In genomic region chr5:43063731-43064171, GRCh38 we compare ENCODE assay signal across 1 cellular context.
TF ChIP-seq lines count a peak whose summit lies in the region.

No MANE protein-coding gene starts in this region.

TF ChIP-seq in K562, 482 proteins besides CTCF, POLR2A, EP300 and RAD21 (continued from another document and continues in another):
- TF ChIP-seq ZNF224 (CRISPR knock-in tag; IDR thresholded peaks at IDR 0.05) = no peak
- TF ChIP-seq XRCC3 (IDR thresholded peaks at IDR 0.05) = no peak
- TF ChIP-seq PHF8 (IDR thresholded peaks at IDR 0.05; ENCODE audit: borderline replicate concordance, low read length) = peak; percentile 12; the same call in 1 of the 2 replicates
- TF ChIP-seq HDAC2 (IDR thresholded peaks at IDR 0.05) = no peak
- 0 out of 2 replicates have a peak, but pooled peaks have one; percentile 4 for TF ChIP-seq TEAD2 (tag; IDR thresholded peaks at IDR 0.05)
- TF ChIP-seq SMAD1 (IDR thresholded peaks at IDR 0.05; ENCODE audit: low read depth, low read length, partially characterized antibody) = no peak
- no peak for TF ChIP-seq ZNF124 (CRISPR knock-in tag; IDR thresholded peaks at IDR 0.05)
- TF ChIP-seq SRSF3 (IDR thresholded peaks at IDR 0.05; ENCODE audit: insufficient read depth, low read length) = no peak
- no peak for TF ChIP-seq MXI1 (IDR thresholded peaks at IDR 0.05; ENCODE audit: low read depth, low read length)
- TF ChIP-seq TEAD1 (CRISPR knock-in tag; IDR thresholded peaks at IDR 0.05) = 0 out of 4 replicates have a peak, but pooled peaks of 1 of the 2 experiments have one; percentile 39
- no peak for TF ChIP-seq STAT6 (CRISPR knock-in tag; IDR thresholded peaks at IDR 0.05)
- TF ChIP-seq ZBTB34 (CRISPR knock-in tag; IDR thresholded peaks at IDR 0.05) = no peak
- TF ChIP-seq L3MBTL2 (IDR thresholded peaks at IDR 0.05) = peak; percentile 36; the same call in 1 of the 2 replicates
- no peak for TF ChIP-seq E2F5 (CRISPR knock-in tag; IDR thresholded peaks at IDR 0.05)
- TF ChIP-seq SMAD2 (IDR thresholded peaks at IDR 0.05; ENCODE audit: low read depth, low read length) = no peak
- no peak for TF ChIP-seq ZBTB40 (IDR thresholded peaks at IDR 0.05)
- TF ChIP-seq ZBTB40 (CRISPR knock-in tag; IDR thresholded peaks at IDR 0.05) = no peak
- no peak for TF ChIP-seq LEF1 (IDR thresholded peaks at IDR 0.05)
- no peak for TF ChIP-seq STAG1 (CRISPR knock-in tag; IDR thresholded peaks at IDR 0.05; ENCODE audit: borderline replicate concordance)
- TF ChIP-seq ETV1 (tag; conservative IDR thresholded peaks at IDR 0.05; ENCODE audit: low read depth) = peak; percentile 25; the same call in 1 of the 2 replicates
- no peak for TF ChIP-seq BCOR (IDR thresholded peaks at IDR 0.05)
- no peak for TF ChIP-seq CBX2 (IDR thresholded peaks at IDR 0.05; ENCODE audit: insufficient read depth, low read length, poor library complexity, severe bottlenecking)
- TF ChIP-seq ZFX (CRISPR knock-in tag; IDR thresholded peaks at IDR 0.05) = peak; percentile 47
- no peak for TF ChIP-seq DDX20 (tag; IDR thresholded peaks at IDR 0.05; ENCODE audit: low read depth)
- TF ChIP-seq ETV6 (IDR thresholded peaks at IDR 0.05; ENCODE audit: borderline replicate concordance in 1 of 2, low read depth in 2 of 2, low read length in 1 of 2) = 0 out of 4 replicates have a peak, but pooled peaks of 1 of the 2 experiments have one; percentile 51
- TF ChIP-seq ETV6 (CRISPR knock-in tag; IDR thresholded peaks at IDR 0.05; ENCODE audit: borderline replicate concordance) = no peak
- TF ChIP-seq SUPT5H (IDR thresholded peaks at IDR 0.05) = no peak
- 0 out of 2 replicates have a peak, but pooled peaks have one; percentile 41 for TF ChIP-seq ATF4 (CRISPR knock-in tag; IDR thresholded peaks at IDR 0.05)
- peak; percentile 32; the same call in 1 of the 2 replicates for TF ChIP-seq ZBTB33 (CRISPR knock-in tag; IDR thresholded peaks at IDR 0.05)
- no peak for TF ChIP-seq ZBTB8A (IDR thresholded peaks at IDR 0.05; ENCODE audit: partially characterized antibody)
- no peak for TF ChIP-seq TCFL5 (CRISPR knock-in tag; conservative IDR thresholded peaks at IDR 0.05)
- TF ChIP-seq ATF6 (CRISPR knock-in tag; IDR thresholded peaks at IDR 0.05) = 0 out of 2 replicates have a peak, but pooled peaks have one; percentile 16
- 0 out of 2 replicates have a peak, but pooled peaks have one; percentile 7 for TF ChIP-seq ZNF41 (CRISPR knock-in tag; conservative IDR thresholded peaks at IDR 0.05)
- no peak for TF ChIP-seq HBP1 (CRISPR knock-in tag; IDR thresholded peaks at IDR 0.05)
- no peak for TF ChIP-seq ZNF436 (CRISPR knock-in tag; IDR thresholded peaks at IDR 0.05)
